In genomic region chr2:176096986-176097819, GRCh38 we compare ENCODE assay signal across 8 cellular contexts. TPM values are rescaled to one million over a fixed set of nuclear protein-coding genes. Genes with fewer than 3 reads are reported as not detected.
DNase-seq lines count a peak whose midpoint lies in the region; ATAC-seq and TF ChIP-seq lines count a peak whose summit lies in the region.

No MANE protein-coding gene starts in this region.

- no peaks in the 10 kb centered on the region for H3K36me3 Mint-ChIP-seq in activated naive CD4-positive, alpha-beta T cell treated with anti-CD3 and anti-CD28 coated beads, Interleukin-2, amount 50 U/mL, for 24 hours

- DNase-seq in EL (peak; percentile 86), KBM-7 (peak; percentile 85), RWPE2 (ENCODE audit: low spot score) (no peak), heart right ventricle (peak; percentile 44 to 63), posterior vena cava (ENCODE audit: low spot score) (peak; percentile 89), ecto neural progenitor cell (ENCODE audit: low spot score) (no peak)

- no peak overlapping the region for H3K27ac ChIP-seq in RWPE2 (ENCODE audit: poor library complexity, severe bottlenecking)
- H3K27ac ChIP-seq in heart right ventricle = no peak overlapping the region

- WGBS in heart right ventricle, 2 donors = 2% methylated on average over 45 of the region's 45 CpGs

- H3K4me1 Mint-ChIP-seq in activated naive CD4-positive, alpha-beta T cell treated with anti-CD3 and anti-CD28 coated beads, Interleukin-2, amount 50 U/mL, for 24 hours = peaks cover 28% of the 10 kb centered on the region

- intact Hi-C loops in heart right ventricle (cut with DNase I) (loop anchor here in 4 of 10 donors (2.0 to 5.0 kb wide), 3 partner anchors 730 to 845 kb away; no protein-coding TSS in a partner anchor), posterior vena cava (cut with DNase I) (loop anchor here in 1 of 2 donors (10.0 kb wide), 2 partner anchors 732 to 1602 kb away; no protein-coding TSS in a partner anchor)

- H3K27me3 ChIP-seq in RWPE2 (ENCODE audit: insufficient read depth, poor library complexity, severe bottlenecking) (peaks cover 60% of the 10 kb centered on the region), heart right ventricle (peaks cover 71 to 100% (median 100%) of the 10 kb centered on the region in 7 donors)

- H3K9me3 Mint-ChIP-seq in activated naive CD4-positive, alpha-beta T cell treated with anti-CD3 and anti-CD28 coated beads, Interleukin-2, amount 50 U/mL, for 24 hours = peaks cover 5% of the 10 kb centered on the region

- H3K4me1 ChIP-seq in RWPE2 (ENCODE audit: insufficient read depth, poor library complexity, severe bottlenecking) = no peaks in the 10 kb centered on the region
- H3K4me1 ChIP-seq in heart right ventricle = peaks cover 0 to 40% (median 25%) of the 10 kb centered on the region in 9 donors

- H3K27ac Mint-ChIP-seq in activated naive CD4-positive, alpha-beta T cell treated with anti-CD3 and anti-CD28 coated beads, Interleukin-2, amount 50 U/mL, for 24 hours = no peak overlapping the region

- TF ChIP-seq CTCF in RWPE2 (IDR thresholded peaks at IDR 0.05; ENCODE audit: poor library complexity, severe bottlenecking) (peak; percentile 95), heart right ventricle (IDR thresholded peaks at IDR 0.05) (peak; percentile 67 to 87 (median 83))

- H3K9me3 ChIP-seq in RWPE2 (ENCODE audit: severe bottlenecking) (no peaks in the 10 kb centered on the region), heart right ventricle (no peaks in the 10 kb centered on the region)

- H3K4me3 Mint-ChIP-seq in activated naive CD4-positive, alpha-beta T cell treated with anti-CD3 and anti-CD28 coated beads, Interleukin-2, amount 50 U/mL, for 24 hours = peak overlapping the region; percentile 80

- no peaks in the 10 kb centered on the region for H3K36me3 ChIP-seq in RWPE2 (ENCODE audit: low read depth)
- no peaks in the 10 kb centered on the region for H3K36me3 ChIP-seq in heart right ventricle

- H3K27me3 Mint-ChIP-seq in activated naive CD4-positive, alpha-beta T cell treated with anti-CD3 and anti-CD28 coated beads, Interleukin-2, amount 50 U/mL, for 24 hours = peaks cover 66% of the 10 kb centered on the region

- H3K4me3 ChIP-seq in RWPE2 (ENCODE audit: severe bottlenecking) (peak overlapping the region; percentile 45), heart right ventricle (peak overlapping the region; percentile 6 to 53 (median 42))

- in situ Hi-C loops in KBM-7 (cut with MboI; ENCODE audit: low pct_unique_long_range_greater_than_20kb, low sequenced_read_pairs) = loop anchor here (25.0 kb wide), 2 partner anchors 410 to 735 kb away; no protein-coding TSS in a partner anchor

- ATAC-seq in GM21723 (IDR thresholded peaks at IDR 0.05; ENCODE audit: unreplicated experiment) = peak; percentile 89
- peak; percentile 85 for ATAC-seq in RWPE2 (ENCODE audit: low read depth)
- peak; percentile 53 to 93 (median 86) for ATAC-seq in heart right ventricle

RNA-seq across cellular contexts. Expression of gene HOXD12, which starts 2.4 kb away (rescaled TPM):
- not detected for total RNA-seq in heart right ventricle
- not detected for polyA plus RNA-seq in heart right ventricle
- not detected for total RNA-seq in posterior vena cava

RNA-seq across cellular contexts. Expression of gene HOXD13, which starts 4.7 kb away (rescaled TPM):
- total RNA-seq in heart right ventricle (not detected), posterior vena cava (not detected)
- polyA plus RNA-seq in heart right ventricle = not detected

RNA-seq across cellular contexts. Expression of gene HOXD11, which starts 9.9 kb away (rescaled TPM):
- total RNA-seq in heart right ventricle = not detected
- polyA plus RNA-seq in heart right ventricle = not detected
- 1 to 10 TPM in 1 of 2 donors, under 1 TPM in 1; 0.32 to 5.3 TPM for total RNA-seq in posterior vena cava

RNA-seq across cellular contexts. Expression of gene EVX2, which starts 13.4 kb away (rescaled TPM):
- not detected for total RNA-seq in heart right ventricle
- not detected for polyA plus RNA-seq in heart right ventricle
- not detected for total RNA-seq in posterior vena cava

RNA-seq across cellular contexts. Expression of gene HOXD10, which starts 19.4 kb away (rescaled TPM):
- total RNA-seq in heart right ventricle = not detected
- not detected for polyA plus RNA-seq in heart right ventricle
- total RNA-seq in posterior vena cava = 10 to 100 TPM in 1 of 2 donors, 1 to 10 TPM in 1; 1.6 to 10.1 TPM

Comparison
In these comparisons a context has a peak if more than half of its experiments do, and no peak if none do; other contexts are left out.
1. DNase-seq: peak in EL (single experiment), KBM-7 (single experiment), heart right ventricle (2 of 2) and posterior vena cava (single experiment); none in RWPE2 (single experiment) and ecto neural progenitor cell (single experiment).
2. Peak in every context shown above with its lines, with median percentiles within 50 percentile points of each other: ATAC-seq.